Comparison of ENCODE assay signal across 1 cellular context in the genomic region with DNA sequence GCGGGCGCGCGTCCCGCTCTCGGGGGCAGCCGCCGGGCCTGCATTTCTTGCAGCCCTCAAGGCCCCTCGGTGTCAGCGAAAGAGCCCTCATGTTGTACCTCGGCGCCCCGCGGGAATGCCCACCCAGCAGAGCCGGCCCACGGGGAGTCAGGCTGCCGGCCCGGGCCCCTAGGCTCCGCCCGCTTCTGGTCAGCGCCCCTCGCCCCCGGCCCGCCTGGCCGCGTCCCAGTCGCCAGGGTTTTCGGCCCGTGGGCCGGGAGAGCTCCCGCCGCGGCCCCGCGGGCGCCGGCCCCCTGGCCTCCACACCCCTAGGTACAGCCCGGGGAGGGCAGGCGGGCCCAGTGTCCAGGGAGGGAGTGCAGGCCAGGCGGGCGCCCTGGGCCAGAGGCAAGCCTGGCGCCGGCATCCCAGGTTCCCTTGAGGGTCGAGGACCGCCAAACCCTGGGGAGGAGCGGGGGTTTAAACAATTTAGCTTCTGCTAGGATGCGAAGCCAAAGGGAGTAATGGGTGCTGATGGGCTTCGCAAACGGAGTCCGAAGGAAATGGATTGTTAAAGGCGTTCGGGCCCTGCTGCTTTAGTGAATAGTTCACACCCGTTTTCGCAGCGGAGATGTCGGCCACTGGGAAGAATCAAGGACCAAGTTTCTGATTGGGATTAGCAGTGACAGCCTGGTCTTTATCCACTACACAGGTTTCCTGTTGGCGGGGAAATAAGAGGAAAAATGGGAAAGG.
TF ChIP-seq lines count a peak whose summit lies in the region.

No MANE protein-coding gene starts in this region.

TF ChIP-seq in HEK293, 187 proteins besides CTCF, POLR2A, EP300 and RAD21 (continued from another document):
- TF ChIP-seq ZNF311 (tag by site-specific recombination; IDR thresholded peaks at IDR 0.05; ENCODE audit: borderline replicate concordance) (no peak), ZNF664 (tag by site-specific recombination; IDR thresholded peaks at IDR 0.05) (no peak), KLF1 (tag by site-specific recombination; IDR thresholded peaks at IDR 0.05) (no peak)
- TF ChIP-seq, protein P1, sequence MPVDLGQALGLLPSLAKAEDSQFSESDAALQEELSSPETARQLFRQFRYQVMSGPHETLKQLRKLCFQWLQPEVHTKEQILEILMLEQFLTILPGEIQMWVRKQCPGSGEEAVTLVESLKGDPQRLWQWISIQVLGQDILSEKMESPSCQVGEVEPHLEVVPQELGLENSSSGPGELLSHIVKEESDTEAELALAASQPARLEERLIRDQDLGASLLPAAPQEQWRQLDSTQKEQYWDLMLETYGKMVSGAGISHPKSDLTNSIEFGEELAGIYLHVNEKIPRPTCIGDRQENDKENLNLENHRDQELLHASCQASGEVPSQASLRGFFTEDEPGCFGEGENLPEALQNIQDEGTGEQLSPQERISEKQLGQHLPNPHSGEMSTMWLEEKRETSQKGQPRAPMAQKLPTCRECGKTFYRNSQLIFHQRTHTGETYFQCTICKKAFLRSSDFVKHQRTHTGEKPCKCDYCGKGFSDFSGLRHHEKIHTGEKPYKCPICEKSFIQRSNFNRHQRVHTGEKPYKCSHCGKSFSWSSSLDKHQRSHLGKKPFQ (tag by site-specific recombination; IDR thresholded peaks at IDR 0.05): no peak
- TF ChIP-seq, protein P2, sequence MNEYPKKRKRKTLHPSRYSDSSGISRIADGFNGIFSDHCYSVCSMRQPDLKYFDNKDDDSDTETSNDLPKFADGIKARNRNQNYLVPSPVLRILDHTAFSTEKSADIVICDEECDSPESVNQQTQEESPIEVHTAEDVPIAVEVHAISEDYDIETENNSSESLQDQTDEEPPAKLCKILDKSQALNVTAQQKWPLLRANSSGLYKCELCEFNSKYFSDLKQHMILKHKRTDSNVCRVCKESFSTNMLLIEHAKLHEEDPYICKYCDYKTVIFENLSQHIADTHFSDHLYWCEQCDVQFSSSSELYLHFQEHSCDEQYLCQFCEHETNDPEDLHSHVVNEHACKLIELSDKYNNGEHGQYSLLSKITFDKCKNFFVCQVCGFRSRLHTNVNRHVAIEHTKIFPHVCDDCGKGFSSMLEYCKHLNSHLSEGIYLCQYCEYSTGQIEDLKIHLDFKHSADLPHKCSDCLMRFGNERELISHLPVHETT (tag by site-specific recombination; IDR thresholded peaks at IDR 0.05): no peak
- TF ChIP-seq, protein P3, sequence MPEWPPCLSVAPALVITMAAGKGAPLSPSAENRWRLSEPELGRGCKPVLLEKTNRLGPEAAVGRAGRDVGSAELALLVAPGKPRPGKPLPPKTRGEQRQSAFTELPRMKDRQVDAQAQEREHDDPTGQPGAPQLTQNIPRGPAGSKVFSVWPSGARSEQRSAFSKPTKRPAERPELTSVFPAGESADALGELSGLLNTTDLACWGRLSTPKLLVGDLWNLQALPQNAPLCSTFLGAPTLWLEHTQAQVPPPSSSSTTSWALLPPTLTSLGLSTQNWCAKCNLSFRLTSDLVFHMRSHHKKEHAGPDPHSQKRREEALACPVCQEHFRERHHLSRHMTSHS (tag by site-specific recombination; IDR thresholded peaks at IDR 0.05): no peak
TF ChIP-seq in HEK293: peak in this region for 4.
